ENCODE assay signal across 8 cellular contexts in the genomic region with DNA sequence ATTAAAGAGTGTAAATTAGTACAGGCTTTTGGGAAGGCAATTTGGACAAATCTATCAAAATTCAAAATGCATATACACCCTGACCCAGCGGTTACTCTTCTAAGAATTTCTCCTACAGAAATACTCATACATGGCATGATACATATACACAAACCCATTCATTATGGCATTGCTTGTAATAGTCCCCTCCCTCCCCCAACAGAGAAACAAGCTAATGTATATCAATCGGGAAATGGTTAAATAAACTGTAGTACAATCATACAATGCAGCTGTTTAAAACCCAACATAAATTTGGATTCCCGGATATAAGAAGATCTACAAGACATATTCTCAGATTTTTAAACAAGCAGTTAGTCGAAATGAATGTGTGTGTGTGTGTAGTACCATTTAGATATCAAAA.
DNase-seq lines count a peak whose midpoint lies in the region; ATAC-seq and TF ChIP-seq lines count a peak whose summit lies in the region.

No MANE protein-coding gene starts in this region.

- no peak for TF ChIP-seq CTCF in neutrophil (IDR thresholded peaks at IDR 0.05)

- DNase-seq in DMS 273 (lab: John Stamatoyannopoulos, UW; ENCODE audit: unreplicated experiment) (peak; percentile 59), DMS 273 treated with DMSO at 0.1 percent for 48 hours (lab: John Stamatoyannopoulos, UW) (no peak), NT2/D1 (ENCODE audit: low read depth, low spot score) (no peak)
- no peak for DNase-seq in effector memory CD4-positive, alpha-beta T cell

- H3K4me3 ChIP-seq in NT2/D1 (ENCODE audit: insufficient read length, low read depth) (peak overlapping the region; percentile 87), neutrophil (ENCODE audit: low read depth in 1 of 2, low read length in 1 of 2) (peak overlapping the region; percentile 64 to 68)
- peak overlapping the region; percentile 65 for H3K4me3 ChIP-seq in effector memory CD4-positive, alpha-beta T cell (ENCODE audit: insufficient read depth, low read depth, low read length, poor library complexity, severe bottlenecking)

- peak overlapping the region; percentile 85 for H3K27ac ChIP-seq in effector memory CD4-positive, alpha-beta T cell (ENCODE audit: insufficient read depth, low read length, poor library complexity, severe bottlenecking)
- H3K27ac ChIP-seq in neutrophil = peak overlapping the region; percentile 61

- ATAC-seq in HG03354 (IDR thresholded peaks at IDR 0.05; ENCODE audit: poor library complexity, severe bottlenecking, unreplicated experiment) = no peak
- ATAC-seq in HG03439 (IDR thresholded peaks at IDR 0.05; ENCODE audit: unreplicated experiment) = no peak
- ATAC-seq in GM18511 (IDR thresholded peaks at IDR 0.05; ENCODE audit: unreplicated experiment) = no peak

- H3K9me3 ChIP-seq in NT2/D1 (ENCODE audit: insufficient read depth, low read length) (no peaks in the 10 kb centered on the region), neutrophil (no peaks in the 10 kb centered on the region)
- H3K9me3 ChIP-seq in effector memory CD4-positive, alpha-beta T cell (ENCODE audit: control insufficient read depth, low read length) = no peaks in the 10 kb centered on the region

- H3K36me3 ChIP-seq in NT2/D1 (ENCODE audit: insufficient read depth, insufficient read length, low read length) (peaks cover 24% of the 10 kb centered on the region), neutrophil (no peaks in the 10 kb centered on the region)
- H3K36me3 ChIP-seq in effector memory CD4-positive, alpha-beta T cell (ENCODE audit: control insufficient read depth, insufficient read depth, low read length) = no peaks in the 10 kb centered on the region

- peaks cover 5% of the 10 kb centered on the region for H3K27me3 ChIP-seq in NT2/D1 (ENCODE audit: insufficient read depth, insufficient read length)
- H3K27me3 ChIP-seq in effector memory CD4-positive, alpha-beta T cell (replicated peaks; ENCODE audit: control insufficient read depth, insufficient read depth, low read length, poor library complexity, severe bottlenecking) = no peaks in the 10 kb centered on the region
- no peaks in the 10 kb centered on the region for H3K27me3 ChIP-seq in neutrophil

- no peaks in the 10 kb centered on the region for H3K4me1 ChIP-seq in NT2/D1 (ENCODE audit: insufficient read depth, insufficient read length)
- H3K4me1 ChIP-seq in effector memory CD4-positive, alpha-beta T cell (ENCODE audit: control insufficient read depth, insufficient read depth, low read length, poor library complexity, severe bottlenecking) = peaks cover 2% of the 10 kb centered on the region
- H3K4me1 ChIP-seq in neutrophil (ENCODE audit: control insufficient read depth in 1 of 2, insufficient read depth in 1 of 2, low read depth in 1 of 2, low read length in 1 of 2) = peaks cover 28 to 33% of the 10 kb centered on the region in 2 experiments

- peak overlapping the region; percentile 97 for H3K9ac ChIP-seq in NT2/D1 (ENCODE audit: insufficient read length, low read depth)
